11 cellular contexts compared by ENCODE assay signal in the genomic region with DNA sequence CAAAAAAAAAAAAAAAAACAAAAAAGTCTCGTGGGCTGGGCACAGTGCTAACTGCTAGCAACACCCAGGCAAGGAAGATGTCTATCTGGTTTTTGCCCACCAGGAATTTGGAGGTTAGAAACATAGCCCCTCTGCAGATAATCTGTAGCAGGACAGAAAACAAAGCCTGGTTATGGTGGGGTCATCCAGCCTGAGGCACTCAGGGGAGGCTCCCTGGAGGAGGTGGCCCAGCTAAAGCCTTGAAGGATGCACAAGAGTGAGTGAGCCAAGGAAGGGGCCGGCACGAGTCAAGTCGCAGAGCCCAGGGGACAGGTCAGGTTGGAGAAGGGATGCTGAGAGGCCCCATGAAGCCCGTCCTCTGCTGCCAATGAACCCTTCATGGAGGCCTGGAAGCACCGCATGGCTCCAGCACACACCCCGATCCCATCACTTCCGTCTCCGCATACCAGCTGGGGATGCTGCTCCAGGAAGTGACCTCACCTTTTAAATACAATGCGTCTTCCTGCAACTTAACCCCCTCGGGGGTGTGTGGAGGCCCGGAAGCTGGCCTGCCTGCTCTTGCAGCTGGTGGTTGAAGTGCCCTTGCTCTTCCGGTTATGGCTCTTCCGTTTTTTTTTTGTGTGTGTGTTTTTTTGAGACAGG.
A peak's percentile ranks its signal among the peaks of the same experiment; 100 is the strongest.
DNase-seq lines count a peak whose midpoint lies in the region; ATAC-seq and TF ChIP-seq lines count a peak whose summit lies in the region.
"Had no signal": no experiment of that assay in that cellular context is flagged by ENCODE, and none has a peak within 500 bp of the region (broad histone marks: within the 10 kb centered on the region; RNA-seq: fewer than 3 reads in every experiment).

No MANE protein-coding gene starts in this region.

- H3K9me3 ChIP-seq in A673 (ENCODE audit: low read depth, low read length, poor library complexity, severe bottlenecking) (no peaks in the 10 kb centered on the region), SJCRH30 (replicated peaks) (no peaks in the 10 kb centered on the region)
- H3K9me3 ChIP-seq: gastroesophageal sphincter had no signal

- no peak overlapping the region for H3K27ac Mint-ChIP-seq in type B pancreatic cell
- H3K27ac Mint-ChIP-seq: IgD-negative memory B cell had no signal

- H3K4me1 ChIP-seq in A673 (ENCODE audit: insufficient read depth, low read length, poor library complexity, severe bottlenecking) (no peaks in the 10 kb centered on the region), SJCRH30 (no peaks in the 10 kb centered on the region)
- H3K4me1 ChIP-seq: gastroesophageal sphincter had no signal

- peaks cover 10% of the 10 kb centered on the region for H3K4me1 Mint-ChIP-seq in type B pancreatic cell (ENCODE audit: unreplicated experiment)

- CTCF ChIA-PET in A673 (lab: Charles Lee) = no interaction called here
- CTCF ChIA-PET in GM10248 (lab: Yijun Ruan, JAX) = no interaction called here

- no peak for ATAC-seq in HG02870 (IDR thresholded peaks at IDR 0.05; ENCODE audit: unreplicated experiment)
- ATAC-seq: gastroesophageal sphincter had no signal

- H3K9me3 Mint-ChIP-seq in type B pancreatic cell = no peaks in the 10 kb centered on the region
- H3K9me3 Mint-ChIP-seq: IgD-negative memory B cell had no signal

- intact Hi-C loops in A673 (cut with micrococcal nuclease; ENCODE audit: unreplicated experiment) = no loop called here

- BruUV-seq in A673 (replicated peaks; lab: Mats Ljungman, UMichigan) = no TSS peak

- H3K27ac ChIP-seq in A673 (ENCODE audit: low read depth, low read length, poor library complexity, severe bottlenecking) (no peak overlapping the region), SJCRH30 (no peak overlapping the region)
- H3K27ac ChIP-seq: gastroesophageal sphincter had no signal

- H3K4me3 ChIP-seq in A673 (ENCODE audit: low read depth, low read length, poor library complexity, severe bottlenecking) (no peak overlapping the region), SJCRH30 (no peak overlapping the region), epithelial cell of esophagus (ENCODE audit: low read length) (no peak overlapping the region)
- H3K4me3 ChIP-seq: gastroesophageal sphincter, smooth muscle cell had no signal

- H3K27me3 ChIP-seq in A673 (replicated peaks; ENCODE audit: insufficient read depth, low read depth, low read length, poor library complexity) (peaks cover 77% of the 10 kb centered on the region), SJCRH30 (peaks cover 91% of the 10 kb centered on the region)

- H3K4me3 Mint-ChIP-seq in type B pancreatic cell = no peak overlapping the region
- H3K4me3 Mint-ChIP-seq: IgD-negative memory B cell had no signal

- no peaks in the 10 kb centered on the region for H3K36me3 Mint-ChIP-seq in type B pancreatic cell
- H3K36me3 Mint-ChIP-seq: IgD-negative memory B cell had no signal

- no peak for TF ChIP-seq CTCF in A673 (conservative IDR thresholded peaks at IDR 0.05; ENCODE audit: low read depth, low read length)
- TF ChIP-seq CTCF in epithelial cell of esophagus (IDR thresholded peaks at IDR 0.05; ENCODE audit: insufficient read depth, low read depth, low read length, missing control alignments) = no peak
- TF ChIP-seq CTCF in GM10248 (IDR thresholded peaks at IDR 0.05; ENCODE audit: control extremely low read depth, extremely low read depth, low read depth, missing control alignments) = no peak
- no peak for TF ChIP-seq CTCF in type B pancreatic cell (conservative IDR thresholded peaks at IDR 0.05)

- peaks cover 29% of the 10 kb centered on the region for H3K27me3 Mint-ChIP-seq in type B pancreatic cell
- H3K27me3 Mint-ChIP-seq: IgD-negative memory B cell had no signal

- POLR2A ChIA-PET in A673 (lab: Charles Lee; ENCODE audit: low non-redundant PET) = no interaction called here
- POLR2A ChIA-PET in GM10248 (lab: Yijun Ruan, JAX) = no interaction called here

- DNase-seq in A673 (ENCODE audit: low spot score) (peak; percentile 63), DMS153 (lab: John Stamatoyannopoulos, UW) (peak; percentile 69), SJCRH30 (peak; percentile 70 to 72), epithelial cell of esophagus (ENCODE audit: low read depth) (peak; percentile 2), GM10248 (ENCODE audit: extremely low spot score) (no peak), type B pancreatic cell (ENCODE audit: extremely low spot score, unreplicated experiment) (no peak), GM03348 (ENCODE audit: low spot score) (no peak)

- H3K36me3 ChIP-seq in A673 (ENCODE audit: insufficient read depth, low read length, poor library complexity, severe bottlenecking) (no peaks in the 10 kb centered on the region), SJCRH30 (no peaks in the 10 kb centered on the region)
- H3K36me3 ChIP-seq: gastroesophageal sphincter had no signal

Comparison
In these comparisons a context has a peak if more than half of its experiments do, and no peak if none do; other contexts are left out.
1. DNase-seq: peak in A673 (single experiment), DMS153 (single experiment), SJCRH30 (2 of 2) and epithelial cell of esophagus (single experiment); none in GM10248 (single experiment), type B pancreatic cell (single experiment) and GM03348 (single experiment).